In genomic region chr1:41361495-41362356, GRCh38 we compare ENCODE assay signal across 8 cellular contexts. TPM values are rescaled to one million over a fixed set of nuclear protein-coding genes. Genes with fewer than 3 reads are reported as not detected.
DNase-seq lines count a peak whose midpoint lies in the region; ATAC-seq, FAIRE-seq and TF ChIP-seq lines count a peak whose summit lies in the region.

No MANE protein-coding gene starts in this region.

- no peak for FAIRE-seq in HepG2 (lab: Jason Lieb, UNC)

- peaks cover 11 to 34% of the 10 kb centered on the region in 2 experiments for H3K27me3 ChIP-seq in HepG2 (ENCODE audit: control insufficient read depth in 1 of 2, insufficient read depth in 2 of 2, low read length in 2 of 2)
- H3K27me3 ChIP-seq in tibial artery: peaks cover 0 to 5% of the 10 kb centered on the region in 2 donors

- H3K4me3 ChIP-seq in Jurkat, Clone E6-1 (ENCODE audit: low read length): peak overlapping the region; percentile 41
- H3K4me3 ChIP-seq in HepG2 (replicated peaks in 1 of 3; ENCODE audit: insufficient read depth in 1 of 3, low read depth in 2 of 3, low read length in 3 of 3) (peak overlapping the region; percentile 7 to 68 (median 48); a peak in 3 of 6 replicates), tibial artery (peak overlapping the region; percentile 55 to 77)

- POLR2A ChIA-PET in HepG2 (lab: Yijun Ruan, JAX): interaction anchor here (0.7 to 1.1 kb wide), 2 partner anchors 9 to 54 kb away, joined by 3 read pairs; no protein-coding TSS in a partner anchor

- TF ChIP-seq CTCF in HepG2 (CRISPR knock-in tag; IDR thresholded peaks at IDR 0.05) (no peak), tibial artery (IDR thresholded peaks at IDR 0.05) (no peak)

- H4K20me1 ChIP-seq in HepG2 (ENCODE audit: insufficient read depth, low read length): peaks cover 3% of the 10 kb centered on the region; the same call in 1 of the 2 replicates

- no peaks in the 10 kb centered on the region for H3K36me3 ChIP-seq in HepG2 (replicated peaks in 1 of 2; ENCODE audit: control insufficient read depth in 1 of 2, insufficient read depth in 2 of 2, low read length in 2 of 2)
- no peaks in the 10 kb centered on the region for H3K36me3 ChIP-seq in tibial artery

- H3K4me1 ChIP-seq in HepG2 (ENCODE audit: insufficient read depth, low read length) (peaks cover 18% of the 10 kb centered on the region), tibial artery (peaks cover 0 to 68% (median 52%) of the 10 kb centered on the region in 4 donors)

- DNase-seq in DMS 273 (lab: John Stamatoyannopoulos, UW; ENCODE audit: unreplicated experiment) (peak; percentile 100), DMS 273 treated with DMSO at 0.1 percent for 48 hours (lab: John Stamatoyannopoulos, UW) (no peak), HepG2 (ENCODE audit: low spot score) (no peak), tibial artery (peak in 1 of 2 donors; percentile 70), GDM1 (lab: John Stamatoyannopoulos, UW) (no peak)
- no peak for DNase-seq in Jurkat, Clone E6-1 (ENCODE audit: low read depth, low spot score)
- DNase-seq in activated naive CD4-positive, alpha-beta T cell treated with anti-CD3 and anti-CD28 coated beads, Interleukin-2, amount 50 U/mL, for 72 hours (ENCODE audit: low spot score in 2 of 2): no peak

- H3K79me2 ChIP-seq in HepG2 (ENCODE audit: insufficient read depth, low read length): no peaks in the 10 kb centered on the region

- no peak overlapping the region for H2AFZ ChIP-seq in HepG2 (ENCODE audit: low read length)

- CTCF ChIA-PET in HepG2 (lab: Yijun Ruan, JAX; ENCODE audit: low intra/inter-chr PET ratio, low total read pairs): no interaction called here

- no TSS peak for BruUV-seq in HepG2 (replicated peaks; lab: Mats Ljungman, UMichigan)

- no peaks in the 10 kb centered on the region for H3K36me3 Mint-ChIP-seq in activated naive CD4-positive, alpha-beta T cell treated with anti-CD3 and anti-CD28 coated beads, Interleukin-2, amount 50 U/mL, for 72 hours

- intact Hi-C loops in HepG2 (cut with micrococcal nuclease; ENCODE audit: unreplicated experiment): loop anchor here (5.0 kb wide), 1 partner anchor 56 kb away; no protein-coding TSS in a partner anchor
- intact Hi-C loops in tibial artery (cut with DNase I; ENCODE audit: low total_unique reads): loop anchor here (1.0 to 2.0 kb wide), 2 partner anchors 21 to 55 kb away; no protein-coding TSS in a partner anchor

- H3K9ac ChIP-seq in HepG2 (ENCODE audit: insufficient read depth, low read depth, low read length): no peak overlapping the region

- no peaks in the 10 kb centered on the region for H3K9me3 ChIP-seq in HepG2 (ENCODE audit: low read length)
- no peaks in the 10 kb centered on the region for H3K9me3 ChIP-seq in tibial artery

- no peak for TF ChIP-seq RAD21 in HepG2 (CRISPR knock-in tag; IDR thresholded peaks at IDR 0.05)

- H3K27ac ChIP-seq in HepG2 (ENCODE audit: extremely low read length, insufficient read depth, low read length): no peak overlapping the region
- H3K27ac ChIP-seq in tibial artery: peak overlapping the region; percentile 51 to 53

- no peak for TF ChIP-seq POLR2A in HepG2 (IDR thresholded peaks at IDR 0.05; ENCODE audit: insufficient read depth in 1 of 2, low read depth in 2 of 2, low read length in 2 of 2)

- ATAC-seq in GM21423 (IDR thresholded peaks at IDR 0.05; ENCODE audit: unreplicated experiment) (peak; percentile 8), HepG2 (peak; percentile 40)
- peak; percentile 7 to 15 for ATAC-seq in activated naive CD4-positive, alpha-beta T cell treated with anti-CD3 and anti-CD28 coated beads, Interleukin-2, amount 50 U/mL, for 72 hours

- TF ChIP-seq EP300 in HepG2 (IDR thresholded peaks at IDR 0.05; ENCODE audit: low read depth in 2 of 2, low read length in 2 of 2) (no peak), HepG2 (CRISPR knock-in tag; IDR thresholded peaks at IDR 0.05; ENCODE audit: borderline replicate concordance) (no peak)

- 7% methylated on average over 30 of the region's 113 CpGs for WGBS in HepG2 (ENCODE audit: low lambda C conversion rate)

- in situ Hi-C loops in HepG2 (cut with HindIII; ENCODE audit: extremely low pct_ligation_motif_present, low pct_unique_long_range_greater_than_20kb): no loop called here

- H3K27ac Mint-ChIP-seq in activated naive CD4-positive, alpha-beta T cell treated with anti-CD3 and anti-CD28 coated beads, Interleukin-2, amount 50 U/mL, for 72 hours: no peak overlapping the region

- H3K4me2 ChIP-seq in HepG2 (ENCODE audit: low read depth, low read length): peak overlapping the region; percentile 68

- no peaks in the 10 kb centered on the region for H3K9me3 Mint-ChIP-seq in activated naive CD4-positive, alpha-beta T cell treated with anti-CD3 and anti-CD28 coated beads, Interleukin-2, amount 50 U/mL, for 72 hours

TF ChIP-seq in HepG2, 621 proteins besides CTCF, POLR2A, EP300 and RAD21 (continues in another document):
- TF ChIP-seq ZNF383 (CRISPR knock-in tag; IDR thresholded peaks at IDR 0.05; ENCODE audit: borderline replicate concordance): no peak
- peak; percentile 35; the same call in 1 of the 2 replicates for TF ChIP-seq ZSCAN31 (CRISPR knock-in tag; IDR thresholded peaks at IDR 0.05; ENCODE audit: low read depth)
- peak; percentile 30; the same call in 1 of the 2 replicates for TF ChIP-seq ZNF772 (CRISPR knock-in tag; IDR thresholded peaks at IDR 0.05)
- no peak for TF ChIP-seq EHMT2 (IDR thresholded peaks at IDR 0.05; ENCODE audit: borderline replicate concordance, low read depth, low read length)
- TF ChIP-seq ZNF367 (CRISPR knock-in tag; IDR thresholded peaks at IDR 0.05; ENCODE audit: borderline replicate concordance): no peak
- no peak for TF ChIP-seq SNAPC2 (CRISPR knock-in tag; IDR thresholded peaks at IDR 0.05)
- TF ChIP-seq, protein P1, sequence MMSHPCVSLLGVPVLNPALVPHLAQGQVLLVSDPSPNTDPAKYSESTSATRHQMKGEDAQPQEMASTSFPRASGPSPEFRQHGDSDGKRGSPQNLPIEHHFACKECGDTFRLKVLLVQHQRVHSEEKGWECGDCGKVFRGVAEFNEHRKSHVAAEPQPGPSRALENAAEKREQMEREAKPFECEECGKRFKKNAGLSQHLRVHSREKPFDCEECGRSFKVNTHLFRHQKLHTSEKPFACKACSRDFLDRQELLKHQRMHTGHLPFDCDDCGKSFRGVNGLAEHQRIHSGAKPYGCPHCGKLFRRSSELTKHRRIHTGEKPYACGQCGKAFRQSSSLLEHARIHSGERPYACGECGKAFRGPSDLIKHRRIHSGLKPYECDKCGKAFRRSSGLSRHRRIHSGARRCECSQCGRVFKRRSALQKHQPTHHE (CRISPR knock-in tag; IDR thresholded peaks at IDR 0.05; ENCODE audit: borderline replicate concordance): no peak
- TF ChIP-seq, protein P2, sequence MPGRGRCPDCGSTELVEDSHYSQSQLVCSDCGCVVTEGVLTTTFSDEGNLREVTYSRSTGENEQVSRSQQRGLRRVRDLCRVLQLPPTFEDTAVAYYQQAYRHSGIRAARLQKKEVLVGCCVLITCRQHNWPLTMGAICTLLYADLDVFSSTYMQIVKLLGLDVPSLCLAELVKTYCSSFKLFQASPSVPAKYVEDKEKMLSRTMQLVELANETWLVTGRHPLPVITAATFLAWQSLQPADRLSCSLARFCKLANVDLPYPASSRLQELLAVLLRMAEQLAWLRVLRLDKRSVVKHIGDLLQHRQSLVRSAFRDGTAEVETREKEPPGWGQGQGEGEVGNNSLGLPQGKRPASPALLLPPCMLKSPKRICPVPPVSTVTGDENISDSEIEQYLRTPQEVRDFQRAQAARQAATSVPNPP (CRISPR knock-in tag; IDR thresholded peaks at IDR 0.05): peak; percentile 50; the same call in 1 of the 2 replicates
- TF ChIP-seq YEATS4 (CRISPR knock-in tag; IDR thresholded peaks at IDR 0.05; ENCODE audit: borderline replicate concordance): 0 out of 2 replicates have a peak, but pooled peaks have one; percentile 21
- no peak for TF ChIP-seq ZBTB14 (CRISPR knock-in tag; IDR thresholded peaks at IDR 0.05)

RNA-seq across cellular contexts. Expression of gene FOXO6, which starts 0.5 kb away (rescaled TPM):
- 4.8 TPM for polyA plus RNA-seq in Jurkat, Clone E6-1 (2012; ENCODE audit: insufficient read depth, insufficient read length)
- total RNA-seq in activated naive CD4-positive, alpha-beta T cell treated with anti-CD3 and anti-CD28 coated beads, Interleukin-2, amount 50 U/mL, for 72 hours: under 1 TPM in 1 of 2 donors, not detected in 1; 0.39 TPM
- total RNA-seq in HepG2 (2016; rRNA removed; fragmentation: Illumina TruSeq; extraction: Trizol): 0.13 TPM in 1 of 2 replicates, not detected in the other
- not detected in 2 replicates for total RNA-seq in HepG2 (2016; cell fraction: cytosol; rRNA removed; fragmentation: Illumina TruSeq; extraction: Trizol; ENCODE audit: low read depth)
- total RNA-seq in HepG2 (2016; cell fraction: insoluble cytoplasmic fraction; rRNA removed; fragmentation: Illumina TruSeq; extraction: Trizol): 0.06 TPM in 1 of 2 replicates, not detected in the other
- 0.07 TPM in 1 of 2 replicates, not detected in the other for total RNA-seq in HepG2 (2016; cell fraction: membrane; rRNA removed; fragmentation: Illumina TruSeq; extraction: Trizol)
- total RNA-seq in HepG2 (2016; cell fraction: nucleus; rRNA removed; fragmentation: Illumina TruSeq; extraction: Trizol): 0.25 TPM in 1 of 2 replicates, not detected in the other
- not detected in 2 replicates for polyA plus RNA-seq in HepG2 (2011; rRNA removed)
- polyA plus RNA-seq in HepG2 (2011; cell fraction: cytosol; rRNA removed): not detected in 2 replicates
- polyA plus RNA-seq in HepG2 (2011; cell fraction: nucleus; rRNA removed): not detected in 2 replicates
- polyA plus RNA-seq in HepG2 (2012): 0.07 TPM in 1 of 2 replicates, not detected in the other
- not detected in 2 replicates for polyA plus RNA-seq in HepG2 (2016; cell fraction: cytosol; fragmentation: Illumina TruSeq; extraction: Trizol; ENCODE audit: low read depth)
- 0.11 and 0.15 TPM in 2 replicates for polyA plus RNA-seq in HepG2 (2016; cell fraction: insoluble cytoplasmic fraction; fragmentation: Illumina TruSeq; extraction: Trizol; ENCODE audit: low read depth)
- 0.06 TPM in 1 of 2 replicates, not detected in the other for polyA plus RNA-seq in HepG2 (2016; cell fraction: membrane; fragmentation: Illumina TruSeq; extraction: Trizol; ENCODE audit: low read depth)
- polyA plus RNA-seq in HepG2 (2016; cell fraction: nucleus; fragmentation: Illumina TruSeq; extraction: Trizol; ENCODE audit: insufficient read depth, low read depth): not detected in 2 replicates
- 0.54 TPM in 1 of 2 replicates, not detected in the other for polyA minus RNA-seq in HepG2 (2011; rRNA and poly(A)+ RNA removed; ENCODE audit: low replicate concordance)
- polyA minus RNA-seq in HepG2 (2011; cell fraction: cytosol; rRNA and poly(A)+ RNA removed): not detected in 2 replicates
- polyA minus RNA-seq in HepG2 (2011; cell fraction: nucleus; rRNA and poly(A)+ RNA removed): not detected in 2 replicates
